In genomic region chr4:146482788-146483187, GRCh38 we compare ENCODE assay signal across 7 cellular contexts.
"Had no signal": no experiment of that assay in that cellular context is flagged by ENCODE, and none has a peak within 500 bp of the region (broad histone marks: within the 10 kb centered on the region; RNA-seq: fewer than 3 reads in every experiment).

No MANE protein-coding gene starts in this region.

- DNase-seq: GDM1, GF-D8 had no signal

- FAIRE-seq: G401.6, GM12891, GM12892, GM18507, GM19239 had no signal
